Comparison of ENCODE assay signal across 23 cellular contexts in genomic region chr10:52316500-52316899, GRCh38. TPM values are rescaled to one million over a fixed set of nuclear protein-coding genes. Genes with fewer than 3 reads are reported as not detected.
DNase-seq lines count a peak whose midpoint lies in the region; ATAC-seq and TF ChIP-seq lines count a peak whose summit lies in the region.
"Had no signal": no experiment of that assay in that cellular context is flagged by ENCODE, and none has a peak within 500 bp of the region (broad histone marks: within the 10 kb centered on the region; RNA-seq: fewer than 3 reads in every experiment).

No MANE protein-coding gene starts in this region.

- H3K9ac ChIP-seq in fibroblast of lung (ENCODE audit: insufficient read depth, low read length), result no peak overlapping the region
- H3K9ac ChIP-seq: BLaER1 treated with 17β-estradiol and CSF1 and Interleukin-3, amounts not matched to agents 10 nM and 100 nM had no signal

- H3K36me3 Mint-ChIP-seq in stimulated activated effector memory CD8-positive, alpha-beta T cell treated with anti-CD3 and anti-CD28 coated beads, Interleukin-12 subunit alpha, Interleukin-12 subunit beta, amount 100 ng/mL, for 72 hours, result peaks cover 6% of the 10 kb centered on the region
- H3K36me3 Mint-ChIP-seq: activated naive CD8-positive, alpha-beta T cell treated with anti-CD3 and anti-CD28 coated beads, Interleukin-2, amount 10 ng/mL, durations not matched to agents 7 days and 5 days; mesothelial cell of epicardium had no signal

- H3K27ac ChIP-seq in PC-9 (peak overlapping the region; percentile 77; the same call in 1 of the 2 replicates), fibroblast of lung (ENCODE audit: insufficient read depth, low read length) (peak overlapping the region; percentile 40), left lung (no peak overlapping the region)
- H3K27ac ChIP-seq: BLaER1 treated with 17β-estradiol and CSF1 and Interleukin-3, amounts not matched to agents 10 nM and 100 nM had no signal

- H3K4me3 ChIP-seq in BJ (ENCODE audit: low read depth, low read length) (peak overlapping the region; percentile 97), PC-9 (peak overlapping the region; percentile 81; the same call in 1 of the 2 replicates), fibroblast of lung (replicated peaks in 1 of 4; ENCODE audit: control extremely low read depth in 1 of 4, insufficient read depth in 1 of 4, low read depth in 3 of 4, low read length in 4 of 4) (peak overlapping the region; percentile 10 to 97 (median 90)), skeletal muscle cell (ENCODE audit: low read depth, low read length) (peak overlapping the region; percentile 75), left lung (peak overlapping the region in 1 of 2 donors; percentile 4)
- H3K4me3 ChIP-seq: BLaER1 treated with 17β-estradiol and CSF1 and Interleukin-3, amounts not matched to agents 10 nM and 100 nM had no signal

- POLR2A ChIA-PET in BJ (lab: Charles Lee) (interaction anchor here (0.8 to 1.0 kb wide), 2 partner anchors 127 to 171 kb away, joined by 3 to 7 read pairs; no protein-coding TSS in a partner anchor), PC-9 (lab: Charles Lee; ENCODE audit: unreplicated experiment) (interaction anchor here (0.7 kb wide), 1 partner anchor 250 kb away, joined by 5 read pairs; no protein-coding TSS in a partner anchor)

- H3K4me1 ChIP-seq in PC-9 (replicated peaks; ENCODE audit: insufficient read depth) (peaks cover 65% of the 10 kb centered on the region), fibroblast of lung (ENCODE audit: control insufficient read depth, extremely low read depth, insufficient read depth, low read length) (peaks cover 18% of the 10 kb centered on the region), left lung (peaks cover 9 to 12% of the 10 kb centered on the region in 2 donors)

- H3K4me1 Mint-ChIP-seq in stimulated activated effector memory CD8-positive, alpha-beta T cell treated with anti-CD3 and anti-CD28 coated beads, Interleukin-12 subunit alpha, Interleukin-12 subunit beta, amount 100 ng/mL, for 72 hours, result no peaks in the 10 kb centered on the region

- H2AFZ ChIP-seq in PC-9 (no peak overlapping the region), fibroblast of lung (ENCODE audit: low read length) (no peak overlapping the region)

- H3K27ac Mint-ChIP-seq in stimulated activated effector memory CD8-positive, alpha-beta T cell treated with anti-CD3 and anti-CD28 coated beads, Interleukin-12 subunit alpha, Interleukin-12 subunit beta, amount 100 ng/mL, for 72 hours, result no peak overlapping the region
- H3K27ac Mint-ChIP-seq: activated naive CD8-positive, alpha-beta T cell treated with anti-CD3 and anti-CD28 coated beads, Interleukin-2, amount 10 ng/mL, durations not matched to agents 7 days and 5 days; activated T-helper 1 cell treated with anti-CD3 and anti-CD28 coated beads, Interleukin-12 subunit alpha, Interleukin-12 subunit beta, Interleukin-2, Interleukin-4 antibody, amounts not matched to agents 30 ng/mL and 10 ng/mL and 1 ng/mL, durations not matched to agents 14 hours and 24 hours and 36 hours; H9; mesothelial cell of epicardium had no signal

- peaks cover 17% of the 10 kb centered on the region for H3K9me3 ChIP-seq in PC-9 (ENCODE audit: insufficient read depth, low read depth)
- no peaks in the 10 kb centered on the region for H3K9me3 ChIP-seq in fibroblast of lung (ENCODE audit: control insufficient read depth, insufficient read depth, low read depth, low read length)
- no peaks in the 10 kb centered on the region for H3K9me3 ChIP-seq in left lung
- H3K9me3 ChIP-seq: BLaER1 treated with 17β-estradiol and CSF1 and Interleukin-3, amounts not matched to agents 10 nM and 100 nM had no signal

- DNase-seq in BJ (ENCODE audit: low read depth), result no peak
- DNase-seq in PC-9, result no peak
- DNase-seq in fibroblast of lung (ENCODE audit: low read depth in 2 of 2), result no peak
- DNase-seq in skeletal muscle cell (ENCODE audit: low read depth), result no peak
- DNase-seq in stimulated activated effector memory CD8-positive, alpha-beta T cell treated with anti-CD3 and anti-CD28 coated beads, Interleukin-12 subunit alpha, Interleukin-12 subunit beta, amount 100 ng/mL, for 72 hours (ENCODE audit: low spot score in 2 of 2), result no peak
- no peak for DNase-seq in left lung
- DNase-seq: activated CD8-positive, alpha-beta memory T cell treated with anti-CD3 and anti-CD28 coated beads for 24 hours; activated naive CD8-positive, alpha-beta T cell treated with anti-CD3 and anti-CD28 coated beads, Interleukin-2, amount 10 ng/mL, durations not matched to agents 7 days and 5 days; H9; hippocampal formation; kidney glomerular epithelial cell; NCI-H446 treated with DMSO at 0.1 percent for 48 hours; NK-92 treated with Interleukin-12 subunit alpha and Interleukin-12 subunit beta, amount 100 ng/mL, for 24 hours; nucleus accumbens; SHP77 treated with DMSO at 0.1 percent for 48 hours; stimulated activated CD4-positive, alpha-beta T cell treated with anti-CD3 and anti-CD28 coated beads, Interleukin-4, amount 100 ng/mL, for 1 hour had no signal

- no peak for TF ChIP-seq CTCF in BJ (IDR thresholded peaks at IDR 0.05; ENCODE audit: insufficient read depth, low read depth, low read length)
- no peak for TF ChIP-seq CTCF in PC-9 (conservative IDR thresholded peaks at IDR 0.05)
- TF ChIP-seq CTCF in fibroblast of lung (conservative IDR thresholded peaks at IDR 0.05 in 1 of 2, IDR thresholded peaks at IDR 0.05 in 1 of 2; ENCODE audit: low read depth in 1 of 2, low read length in 2 of 2), result no peak
- no peak for TF ChIP-seq CTCF in left lung (IDR thresholded peaks at IDR 0.05)

- H3F3A ChIP-seq in PC-9 (ENCODE audit: insufficient read depth, low read depth), result peaks cover 40% of the 10 kb centered on the region

- H3K9me2 ChIP-seq in PC-9 (ENCODE audit: insufficient read depth), result no peaks in the 10 kb centered on the region

- peaks cover 28% of the 10 kb centered on the region for H3K79me2 ChIP-seq in PC-9 (ENCODE audit: low read depth)
- peaks cover 24% of the 10 kb centered on the region for H3K79me2 ChIP-seq in fibroblast of lung (ENCODE audit: control insufficient read depth, insufficient read depth, low read length)

- no peak for ATAC-seq in stimulated activated effector memory CD8-positive, alpha-beta T cell treated with anti-CD3 and anti-CD28 coated beads, Interleukin-12 subunit alpha, Interleukin-12 subunit beta, amount 100 ng/mL, for 72 hours
- ATAC-seq in GM18520 (IDR thresholded peaks at IDR 0.05; ENCODE audit: unreplicated experiment) (no peak), left lung (no peak), GM18907 (IDR thresholded peaks at IDR 0.05; ENCODE audit: unreplicated experiment) (no peak)
- ATAC-seq: sciatic nerve had no signal

- intact Hi-C loops in PC-9 (cut with micrococcal nuclease; ENCODE audit: unreplicated experiment), result no loop called here
- intact Hi-C loops in left lung (cut with DNase I), result no loop called here

- H3K4me3 Mint-ChIP-seq in stimulated activated effector memory CD8-positive, alpha-beta T cell treated with anti-CD3 and anti-CD28 coated beads, Interleukin-12 subunit alpha, Interleukin-12 subunit beta, amount 100 ng/mL, for 72 hours, result no peak overlapping the region
- H3K4me3 Mint-ChIP-seq: activated naive CD8-positive, alpha-beta T cell treated with anti-CD3 and anti-CD28 coated beads, Interleukin-2, amount 10 ng/mL, durations not matched to agents 7 days and 5 days; activated T-helper 1 cell treated with anti-CD3 and anti-CD28 coated beads, Interleukin-12 subunit alpha, Interleukin-12 subunit beta, Interleukin-2, Interleukin-4 antibody, amounts not matched to agents 30 ng/mL and 10 ng/mL and 1 ng/mL, durations not matched to agents 14 hours and 24 hours and 36 hours; H9; mesothelial cell of epicardium had no signal

- CTCF ChIA-PET in BJ (lab: Yijun Ruan, JAX) (interaction anchor here (0.8 to 4.5 kb wide), 4 partner anchors 8 to 250 kb away, joined by 3 to 76 read pairs (median 3); no protein-coding TSS in a partner anchor), PC-9 (lab: Charles Lee) (interaction anchor here (0.5 to 1.2 kb wide), 2 partner anchors 9 to 67 kb away, joined by 5 to 14 read pairs; no protein-coding TSS in a partner anchor)

- no TSS peak for BruUV-seq in PC-9 (replicated peaks; lab: Mats Ljungman, UMichigan)

- H3K36me3 ChIP-seq in BJ (ENCODE audit: control insufficient read depth, insufficient read depth, low read length) (peaks cover 6% of the 10 kb centered on the region), PC-9 (ENCODE audit: low read depth) (peaks cover 18% of the 10 kb centered on the region; the same call in 1 of the 2 replicates), fibroblast of lung (ENCODE audit: control insufficient read depth, insufficient read depth, low read length) (no peaks in the 10 kb centered on the region), left lung (no peaks in the 10 kb centered on the region)
- H3K36me3 ChIP-seq: BLaER1 treated with 17β-estradiol and CSF1 and Interleukin-3, amounts not matched to agents 10 nM and 100 nM had no signal

- no peaks in the 10 kb centered on the region for H4K20me1 ChIP-seq in PC-9 (ENCODE audit: insufficient read depth)
- no peaks in the 10 kb centered on the region for H4K20me1 ChIP-seq in fibroblast of lung (ENCODE audit: control insufficient read depth, extremely low read depth, insufficient read depth, low read length)
- H4K20me1 ChIP-seq: BLaER1 treated with 17β-estradiol and CSF1 and Interleukin-3, amounts not matched to agents 10 nM and 100 nM had no signal

- H3K27me3 ChIP-seq in BJ (ENCODE audit: control insufficient read depth, insufficient read depth, low read length) (no peaks in the 10 kb centered on the region), PC-9 (ENCODE audit: insufficient read depth, low read depth) (no peaks in the 10 kb centered on the region), fibroblast of lung (ENCODE audit: control insufficient read depth, insufficient read depth, low read length) (no peaks in the 10 kb centered on the region), left lung (peaks cover 16 to 44% of the 10 kb centered on the region in 2 donors)

- H3K4me2 ChIP-seq in PC-9 (peak overlapping the region; percentile 93), fibroblast of lung (ENCODE audit: extremely low read depth, insufficient read depth, low read length) (peak overlapping the region; percentile 59)

- no peaks in the 10 kb centered on the region for H3K9me3 Mint-ChIP-seq in stimulated activated effector memory CD8-positive, alpha-beta T cell treated with anti-CD3 and anti-CD28 coated beads, Interleukin-12 subunit alpha, Interleukin-12 subunit beta, amount 100 ng/mL, for 72 hours
- H3K9me3 Mint-ChIP-seq: activated naive CD8-positive, alpha-beta T cell treated with anti-CD3 and anti-CD28 coated beads, Interleukin-2, amount 10 ng/mL, durations not matched to agents 7 days and 5 days; activated T-helper 1 cell treated with anti-CD3 and anti-CD28 coated beads, Interleukin-12 subunit alpha, Interleukin-12 subunit beta, Interleukin-2, Interleukin-4 antibody, amounts not matched to agents 30 ng/mL and 10 ng/mL and 1 ng/mL, durations not matched to agents 14 hours and 24 hours and 36 hours; H9; mesothelial cell of epicardium had no signal

RNA-seq across cellular contexts. Expression of gene DKK1, which starts 2.4 kb away (rescaled TPM):
- 575 and 1,028 TPM in 2 replicates for polyA plus RNA-seq in BJ (2011; rRNA removed)
- 192 and 338 TPM in 2 replicates for polyA minus RNA-seq in BJ (2011; rRNA and poly(A)+ RNA removed)
- total RNA-seq in PC-9 (2021), result 75.2 and 106 TPM in 2 replicates
- total RNA-seq in fibroblast of lung, result 54.4 and 80.6 TPM in 2 replicates
- 52.3 and 156 TPM in 2 replicates for polyA plus RNA-seq in fibroblast of lung
- polyA plus RNA-seq in fibroblast of lung (2012), result 30.8 and 90.5 TPM in 2 replicates
- 15.6 and 42.2 TPM in 2 replicates for polyA minus RNA-seq in fibroblast of lung (ENCODE audit: low replicate concordance)
- 10 to 100 TPM; 10.5 to 36.0 TPM for total RNA-seq in left lung
- total RNA-seq: activated naive CD8-positive, alpha-beta T cell treated with anti-CD3 and anti-CD28 coated beads, Interleukin-2, amount 10 ng/mL, durations not matched to agents 7 days and 5 days; activated T-helper 1 cell treated with anti-CD3 and anti-CD28 coated beads, Interleukin-12 subunit alpha, Interleukin-12 subunit beta, Interleukin-2, Interleukin-4 antibody, amounts not matched to agents 30 ng/mL and 10 ng/mL and 1 ng/mL, durations not matched to agents 14 hours and 24 hours and 36 hours; T-helper 2 cell treated with Interferon-gamma antibody and Interleukin-4, amounts not matched to agents 100 ng/mL and 5 ng/mL, for 36 hours had no signal

Comparison
In these comparisons a context has a peak if more than half of its experiments do, and no peak if none do; other contexts are left out.
1. H3K27ac ChIP-seq: peak in PC-9 (single experiment) and fibroblast of lung (single experiment); none in left lung (0 of 2).